ENCODE assay signal across 8 cellular contexts in genomic region chr11:128503231-128503991, GRCh38.
DNase-seq lines count a peak whose midpoint lies in the region; FAIRE-seq and TF ChIP-seq lines count a peak whose summit lies in the region.
"Had no signal": no experiment of that assay in that cellular context is flagged by ENCODE, and none has a peak within 500 bp of the region (broad histone marks: within the 10 kb centered on the region; RNA-seq: fewer than 3 reads in every experiment).

No MANE protein-coding gene starts in this region.

- no peaks in the 10 kb centered on the region for H3K27me3 ChIP-seq in SJSA1 (replicated peaks)
- H3K27me3 ChIP-seq in skeletal muscle satellite cell (ENCODE audit: control insufficient read depth, insufficient read depth, low read length) = no peaks in the 10 kb centered on the region
- no peaks in the 10 kb centered on the region for H3K27me3 ChIP-seq in WERI-Rb-1 (ENCODE audit: insufficient read depth, low read depth, severe bottlenecking)

- peak overlapping the region; percentile 86 for H3K27ac ChIP-seq in SJSA1
- no peak overlapping the region for H3K27ac ChIP-seq in WERI-Rb-1

- DNase-seq in H54 (ENCODE audit: insufficient read length, low spot score) (no peak), SJSA1 (ENCODE audit: low read depth in 1 of 2, low spot score in 2 of 2) (peak; percentile 63 to 73), epidermal melanocyte (ENCODE audit: insufficient read length, low spot score) (peak; percentile 67), RPMI8226 (no peak), nucleus accumbens (lab: John Stamatoyannopoulos, UW) (no peak), WERI-Rb-1 (no peak)
- DNase-seq: occipital lobe had no signal

- TF ChIP-seq POLR2A in H54 (IDR thresholded peaks at IDR 0.05; ENCODE audit: low read depth, low read length) = no peak

- H3K9me3 ChIP-seq in SJSA1 (replicated peaks) (no peaks in the 10 kb centered on the region), skeletal muscle satellite cell (replicated peaks; ENCODE audit: low read length) (no peaks in the 10 kb centered on the region), WERI-Rb-1 (ENCODE audit: severe bottlenecking) (no peaks in the 10 kb centered on the region)

- H3K4me3 ChIP-seq in SJSA1 (no peak overlapping the region), skeletal muscle satellite cell (ENCODE audit: low read length) (no peak overlapping the region), WERI-Rb-1 (ENCODE audit: low read depth, low read length) (no peak overlapping the region)

- peak overlapping the region; percentile 47 for H3K4me2 ChIP-seq in skeletal muscle satellite cell (ENCODE audit: low read length)

- H3K36me3 ChIP-seq in SJSA1 (peaks cover 29% of the 10 kb centered on the region), skeletal muscle satellite cell (ENCODE audit: insufficient read depth, low read length) (peaks cover 31% of the 10 kb centered on the region), WERI-Rb-1 (no peaks in the 10 kb centered on the region)

- H3K9ac ChIP-seq in skeletal muscle satellite cell (ENCODE audit: low read depth, low read length) = peak overlapping the region; percentile 39

- peak; percentile 53 for FAIRE-seq in H54 (lab: Jason Lieb, UNC)

- no peak for TF ChIP-seq CTCF in WERI-Rb-1 (IDR thresholded peaks at IDR 0.05; ENCODE audit: low read depth, low read length)

- peaks cover 98% of the 10 kb centered on the region for H3K4me1 ChIP-seq in SJSA1 (replicated peaks)
- H3K4me1 ChIP-seq in skeletal muscle satellite cell (ENCODE audit: control insufficient read depth, insufficient read depth, low read length) = peaks cover 98% of the 10 kb centered on the region

Comparison
In these comparisons a context has a peak if more than half of its experiments do, and no peak if none do; other contexts are left out.
1. DNase-seq: peak in SJSA1 (2 of 2) and epidermal melanocyte (single experiment); none in H54 (single experiment), RPMI8226 (single experiment), nucleus accumbens (0 of 56) and WERI-Rb-1 (single experiment).